ENCODE assay signal across 30 cellular contexts in genomic region chr19:56383826-56384605, GRCh38. TPM values are rescaled to one million over a fixed set of nuclear protein-coding genes. Genes with fewer than 3 reads are reported as not detected.
DNase-seq lines count a peak whose midpoint lies in the region; ATAC-seq, FAIRE-seq and TF ChIP-seq lines count a peak whose summit lies in the region.
"Had no signal": no experiment of that assay in that cellular context is flagged by ENCODE, and none has a peak within 500 bp of the region (broad histone marks: within the 10 kb centered on the region; RNA-seq: fewer than 3 reads in every experiment).

No MANE protein-coding gene starts in this region.

- H3K27ac Mint-ChIP-seq in MCF 10A (ENCODE audit: low read depth, unreplicated experiment): no peak overlapping the region
- H3K27ac Mint-ChIP-seq in neural progenitor cell: no peak overlapping the region
- H3K27ac Mint-ChIP-seq: activated naive CD4-positive, alpha-beta T cell treated with anti-CD3 and anti-CD28 coated beads for 36 hours; CD4-positive, CD25-positive, alpha-beta regulatory T cell; T-cell had no signal

- TF ChIP-seq CTCF in mammary epithelial cell (conservative IDR thresholded peaks at IDR 0.05 in 1 of 2, IDR thresholded peaks at IDR 0.05 in 1 of 2; ENCODE audit: extremely low read depth in 1 of 2, insufficient read depth in 1 of 2, low read depth in 1 of 2, low read length in 2 of 2) (no peak), MCF 10A (IDR thresholded peaks at IDR 0.05; ENCODE audit: unreplicated experiment) (no peak), RWPE2 (IDR thresholded peaks at IDR 0.05; ENCODE audit: poor library complexity, severe bottlenecking) (no peak), foreskin fibroblast (IDR thresholded peaks at IDR 0.05; ENCODE audit: low read depth, low read length) (no peak), neural progenitor cell (IDR thresholded peaks at IDR 0.05) (no peak)

- H2AFZ ChIP-seq in mammary epithelial cell (ENCODE audit: low read depth, low read length) (no peak overlapping the region), neural progenitor cell (replicated peaks) (no peak overlapping the region)
- H2AFZ ChIP-seq: hepatocyte had no signal

- in situ Hi-C loops in mammary epithelial cell (cut with MboI; ENCODE audit: low sequenced_read_pairs in 2 of 2): no loop called here

- no TSS peak for BruUV-seq in mammary epithelial cell (replicated peaks; lab: Mats Ljungman, UMichigan)
- BruUV-seq in MCF 10A (replicated peaks; lab: Mats Ljungman, UMichigan): no TSS peak

- no peaks in the 10 kb centered on the region for H3K27me3 ChIP-seq in mammary epithelial cell (ENCODE audit: insufficient read depth, low read length)
- no peaks in the 10 kb centered on the region for H3K27me3 ChIP-seq in RWPE2 (ENCODE audit: insufficient read depth, poor library complexity, severe bottlenecking)
- no peaks in the 10 kb centered on the region for H3K27me3 ChIP-seq in neural progenitor cell
- H3K27me3 ChIP-seq: gastrocnemius medialis, hepatocyte, SJSA1, vagina had no signal

- dilution Hi-C loops in mammary epithelial cell (cut with HindIII; ENCODE audit: low sequenced_read_pairs): no loop called here

- intact Hi-C loops in mammary epithelial cell (cut with micrococcal nuclease): no loop called here
- intact Hi-C loops in MCF 10A (cut with micrococcal nuclease): no loop called here

- peaks cover 2% of the 10 kb centered on the region for H3K4me1 ChIP-seq in mammary epithelial cell (ENCODE audit: insufficient read depth, low read length)
- no peaks in the 10 kb centered on the region for H3K4me1 ChIP-seq in RWPE2 (ENCODE audit: insufficient read depth, poor library complexity, severe bottlenecking)
- no peaks in the 10 kb centered on the region for H3K4me1 ChIP-seq in neural progenitor cell
- H3K4me1 ChIP-seq: gastrocnemius medialis, SJSA1, vagina had no signal

- no peak overlapping the region for H3K9ac ChIP-seq in mammary epithelial cell (ENCODE audit: insufficient read depth, low read length)
- H3K9ac ChIP-seq in neural progenitor cell: no peak overlapping the region

- no peaks in the 10 kb centered on the region for H3K4me1 Mint-ChIP-seq in MCF 10A (ENCODE audit: insufficient read depth, unreplicated experiment)
- H3K4me1 Mint-ChIP-seq in neural progenitor cell: no peaks in the 10 kb centered on the region
- H3K4me1 Mint-ChIP-seq: CD4-positive, CD25-positive, alpha-beta regulatory T cell; T-cell had no signal

- H3K9me3 ChIP-seq in mammary epithelial cell (replicated peaks; ENCODE audit: insufficient read depth, low read length): peaks cover 58% of the 10 kb centered on the region
- H3K9me3 ChIP-seq in RWPE2 (ENCODE audit: severe bottlenecking): peaks cover 13% of the 10 kb centered on the region
- peaks cover 24% of the 10 kb centered on the region for H3K9me3 ChIP-seq in neural progenitor cell (ENCODE audit: low read depth)

- no peaks in the 10 kb centered on the region for H3K79me2 ChIP-seq in mammary epithelial cell (ENCODE audit: insufficient read depth, low read length)
- H3K79me2 ChIP-seq in neural progenitor cell (ENCODE audit: low read depth): no peaks in the 10 kb centered on the region
- H3K79me2 ChIP-seq: hepatocyte had no signal

- H3K36me3 ChIP-seq in mammary epithelial cell (ENCODE audit: insufficient read depth, low read length): no peaks in the 10 kb centered on the region
- H3K36me3 ChIP-seq in RWPE2 (ENCODE audit: low read depth): peaks cover 4% of the 10 kb centered on the region; the same call in 1 of the 2 replicates
- peaks cover 27% of the 10 kb centered on the region for H3K36me3 ChIP-seq in neural progenitor cell
- H3K36me3 ChIP-seq: SJSA1 had no signal

- CTCF ChIA-PET in mammary epithelial cell (lab: Charles Lee; ENCODE audit: low non-redundant PET) (no interaction called here), MCF 10A (lab: Yijun Ruan, JAX) (interaction anchor here (0.6 kb wide), 1 partner anchor 226 kb away, joined by 3 read pairs; no protein-coding TSS in a partner anchor)

- H3K9me3 Mint-ChIP-seq in MCF 10A (ENCODE audit: unreplicated experiment): peaks cover 20% of the 10 kb centered on the region
- peaks cover 48% of the 10 kb centered on the region for H3K9me3 Mint-ChIP-seq in neural progenitor cell

- POLR2A ChIA-PET in MCF 10A (lab: Yijun Ruan, JAX): no interaction called here

- peak; percentile 74 for DNase-seq in mammary epithelial cell
- no peak for DNase-seq in MCF 10A (ENCODE audit: unreplicated experiment)
- DNase-seq in RWPE2 (ENCODE audit: low spot score): no peak
- peak; percentile 37 to 38 for DNase-seq in foreskin fibroblast
- DNase-seq in urothelium cell line (ENCODE audit: low spot score): peak; percentile 35
- no peak for DNase-seq in neural progenitor cell (ENCODE audit: low spot score)
- DNase-seq in LoVo (ENCODE audit: low spot score): no peak
- DNase-seq in activated CD4-positive, CD25-positive, alpha-beta regulatory T cell treated with anti-CD3 and anti-CD28 coated beads, Interleukin-2, amount 50 U/mL, for 72 hours: no peak
- DNase-seq: activated CD4-positive, alpha-beta T cell treated with anti-CD3 and anti-CD28 coated beads, Interleukin-2, amount 50 U/mL, for 48 hours; activated CD4-positive, CD25-positive, alpha-beta regulatory T cell; activated naive CD4-positive, alpha-beta T cell treated with anti-CD3 and anti-CD28 coated beads for 36 hours; CD4-positive, CD25-positive, alpha-beta regulatory T cell; effector CD8-positive, alpha-beta T cell; gastrocnemius medialis; GOT3; Kasumi-1; mesenchymal stem cell; NCI-H1694 treated with DMSO at 0.1 percent for 48 hours; NCI-H2171 treated with DMSO at 0.1 percent for 48 hours; NCI-H524 treated with DMSO at 0.1 percent for 48 hours; stimulated activated naive CD8-positive, alpha-beta T cell treated with anti-CD3 and anti-CD28 coated beads, Interleukin-15, Interleukin-2, amounts not matched to agents 100 U/mL and 50 U/mL, for 24 hours; T-cell had no signal

- H3K27ac ChIP-seq in mammary epithelial cell (ENCODE audit: insufficient read depth, low read depth, low read length) (no peak overlapping the region), RWPE2 (ENCODE audit: poor library complexity, severe bottlenecking) (peak overlapping the region; percentile 65), neural progenitor cell (no peak overlapping the region)
- H3K27ac ChIP-seq: 22Rv1, gastrocnemius medialis, hepatocyte, SJSA1, thoracic aorta, vagina had no signal

- H4K20me1 ChIP-seq in mammary epithelial cell (ENCODE audit: insufficient read depth, low read length) (no peaks in the 10 kb centered on the region), neural progenitor cell (ENCODE audit: low read depth) (no peaks in the 10 kb centered on the region)

- peak; percentile 79 for ATAC-seq in RWPE2 (ENCODE audit: low read depth)
- ATAC-seq: gastrocnemius medialis; stimulated activated naive CD8-positive, alpha-beta T cell treated with anti-CD3 and anti-CD28 coated beads, Interleukin-15, Interleukin-2, amounts not matched to agents 100 U/mL and 50 U/mL, for 24 hours; T-cell had no signal

- H3K4me3 ChIP-seq in mammary epithelial cell (replicated peaks in 1 of 3; ENCODE audit: insufficient read depth in 1 of 3, low read depth in 2 of 3, low read length in 3 of 3) (no peak overlapping the region), RWPE2 (ENCODE audit: severe bottlenecking) (no peak overlapping the region), foreskin fibroblast (ENCODE audit: low read depth in 1 of 2, low read length in 2 of 2) (no peak overlapping the region), neural progenitor cell (no peak overlapping the region)
- H3K4me3 ChIP-seq: gastrocnemius medialis, hepatocyte, SJSA1, thoracic aorta, vagina had no signal

- H3K27me3 Mint-ChIP-seq in MCF 10A (ENCODE audit: insufficient read depth, unreplicated experiment) (no peaks in the 10 kb centered on the region), neural progenitor cell (ENCODE audit: insufficient read depth, low read depth) (no peaks in the 10 kb centered on the region)
- H3K27me3 Mint-ChIP-seq: CD4-positive, CD25-positive, alpha-beta regulatory T cell; T-cell had no signal

- 76% methylated on average over 8 of the region's 8 CpGs for WGBS in mammary epithelial cell (ENCODE audit: low coverage, missing lambda C conversion rate)

- FAIRE-seq in urothelium cell line (lab: Jason Lieb, UNC): no peak
- FAIRE-seq: colon, D721Med, GM12891 had no signal

- H3K36me3 Mint-ChIP-seq in MCF 10A (ENCODE audit: insufficient read depth, unreplicated experiment) (no peaks in the 10 kb centered on the region), neural progenitor cell (peaks cover 32% of the 10 kb centered on the region)

- H3K4me2 ChIP-seq in mammary epithelial cell (ENCODE audit: insufficient read depth, low read depth, low read length) (no peak overlapping the region), neural progenitor cell (no peak overlapping the region)
- H3K4me2 ChIP-seq: hepatocyte had no signal

- H3F3A ChIP-seq in neural progenitor cell (ENCODE audit: low read depth): no peaks in the 10 kb centered on the region

- H3K4me3 Mint-ChIP-seq in MCF 10A (ENCODE audit: unreplicated experiment) (no peak overlapping the region), neural progenitor cell (no peak overlapping the region)
- H3K4me3 Mint-ChIP-seq: activated naive CD4-positive, alpha-beta T cell treated with anti-CD3 and anti-CD28 coated beads for 36 hours; CD4-positive, CD25-positive, alpha-beta regulatory T cell; T-cell had no signal

RNA-seq across cellular contexts. Expression of gene ZNF582, which starts 9.3 kb away (rescaled TPM):
- 1 to 10 TPM; 2.4 to 2.8 TPM for total RNA-seq in mammary epithelial cell
- polyA plus RNA-seq in mammary epithelial cell: 1.9 TPM
- not detected for polyA minus RNA-seq in mammary epithelial cell
- total RNA-seq in MCF 10A (2022): not detected in 2 replicates
- 2.5 and 4.0 TPM in 2 replicates for total RNA-seq in neural progenitor cell (ENCODE audit: low replicate concordance)

RNA-seq across cellular contexts. Expression of gene ZNF583, which starts 20.1 kb away (rescaled TPM):
- total RNA-seq in mammary epithelial cell: 1 to 10 TPM; 4.7 to 5.5 TPM
- polyA plus RNA-seq in mammary epithelial cell: 0.85 TPM
- polyA minus RNA-seq in mammary epithelial cell: 2.5 TPM
- 1.8 and 2.8 TPM in 2 replicates for total RNA-seq in MCF 10A (2022)
- total RNA-seq in neural progenitor cell (ENCODE audit: low replicate concordance): 4.5 and 7.7 TPM in 2 replicates

Comparison
In these comparisons a context has a peak if more than half of its experiments do, and no peak if none do; other contexts are left out.
1. DNase-seq: peak in mammary epithelial cell (single experiment), foreskin fibroblast (2 of 2) and urothelium cell line (single experiment); none in MCF 10A (single experiment), RWPE2 (single experiment), neural progenitor cell (single experiment), LoVo (single experiment) and activated CD4-positive, CD25-positive, alpha-beta regulatory T cell treated with anti-CD3 and anti-CD28 coated beads, Interleukin-2, amount 50 U/mL, for 72 hours (single experiment).